Comparison of ENCODE assay signal across 9 cellular contexts in genomic region chr7:5693529-5693928, GRCh38.
DNase-seq lines count a peak whose midpoint lies in the region; ATAC-seq, FAIRE-seq and TF ChIP-seq lines count a peak whose summit lies in the region.
"Had no signal": no experiment of that assay in that cellular context is flagged by ENCODE, and none has a peak within 500 bp of the region (broad histone marks: within the 10 kb centered on the region; RNA-seq: fewer than 3 reads in every experiment).

No MANE protein-coding gene starts in this region.

- H4K20me1 ChIP-seq in HepG2 (ENCODE audit: insufficient read depth, low read length): no peaks in the 10 kb centered on the region

- peaks cover 5 to 24% of the 10 kb centered on the region in 2 experiments; a peak in 4 of 5 replicates for H3K36me3 ChIP-seq in HepG2 (replicated peaks in 1 of 2; ENCODE audit: control insufficient read depth in 1 of 2, insufficient read depth in 2 of 2, low read length in 2 of 2)
- no peaks in the 10 kb centered on the region for H3K36me3 ChIP-seq in upper lobe of right lung

- H3K4me3 Mint-ChIP-seq in brain: peak overlapping the region in 4 of 5 experiments; percentile 5 to 67 (median 38)

- no peak overlapping the region for H3K4me2 ChIP-seq in HepG2 (ENCODE audit: low read depth, low read length)

- peak; percentile 39 for DNase-seq in GM03348 (ENCODE audit: low spot score)
- DNase-seq in M059J (ENCODE audit: low read depth): peak; percentile 81
- DNase-seq in HepG2 (ENCODE audit: low spot score): peak; percentile 16
- DNase-seq in upper lobe of right lung: no peak
- no peak for DNase-seq in activated CD4-positive, alpha-beta T cell treated with anti-CD3 and anti-CD28 coated beads, Interleukin-2, amount 50 U/mL, for 1 hour
- DNase-seq in omental fat pad (ENCODE audit: low spot score): no peak

- no peak for TF ChIP-seq EP300 in HepG2 (IDR thresholded peaks at IDR 0.05; ENCODE audit: low read depth in 2 of 2, low read length in 2 of 2)
- no peak for TF ChIP-seq EP300 in HepG2 (CRISPR knock-in tag; IDR thresholded peaks at IDR 0.05; ENCODE audit: borderline replicate concordance)

- 94% methylated on average over 4 of the region's 4 CpGs for WGBS in HepG2 (ENCODE audit: low lambda C conversion rate)

- peaks cover 16% of the 10 kb centered on the region for H3K36me3 Mint-ChIP-seq in brain

- H3K9ac ChIP-seq in HepG2 (ENCODE audit: insufficient read depth, low read depth, low read length): no peak overlapping the region

- TF ChIP-seq CTCF in brain (conservative IDR thresholded peaks at IDR 0.05) (no peak), HepG2 (CRISPR knock-in tag; IDR thresholded peaks at IDR 0.05) (no peak), upper lobe of right lung (IDR thresholded peaks at IDR 0.05) (no peak), omental fat pad (IDR thresholded peaks at IDR 0.05) (no peak)

- CTCF ChIA-PET in HepG2 (lab: Yijun Ruan, JAX; ENCODE audit: low intra/inter-chr PET ratio, low total read pairs): no interaction called here

- no peak overlapping the region for H3K4me3 ChIP-seq in HepG2 (replicated peaks in 1 of 3; ENCODE audit: insufficient read depth in 1 of 3, low read depth in 2 of 3, low read length in 3 of 3)
- no peak overlapping the region for H3K4me3 ChIP-seq in upper lobe of right lung

- peaks cover 96% of the 10 kb centered on the region for H3K4me1 Mint-ChIP-seq in brain

- peaks cover 3% of the 10 kb centered on the region for H3K27me3 Mint-ChIP-seq in brain

- no peak for TF ChIP-seq POLR2A in HepG2 (IDR thresholded peaks at IDR 0.05; ENCODE audit: insufficient read depth in 1 of 2, low read depth in 2 of 2, low read length in 2 of 2)

- H3K9me3 ChIP-seq in HepG2 (ENCODE audit: low read length) (no peaks in the 10 kb centered on the region), upper lobe of right lung (no peaks in the 10 kb centered on the region)

- H3K4me1 ChIP-seq in HepG2 (ENCODE audit: insufficient read depth, low read length): peaks cover 28% of the 10 kb centered on the region
- peaks cover 89% of the 10 kb centered on the region for H3K4me1 ChIP-seq in upper lobe of right lung

- ATAC-seq in GM21390 (IDR thresholded peaks at IDR 0.05; ENCODE audit: unreplicated experiment) (peak; percentile 48), HepG2 (no peak), upper lobe of right lung (peak; percentile 79), omental fat pad (ENCODE audit: low FRiP score) (no peak)

- no peaks in the 10 kb centered on the region for H3K27me3 ChIP-seq in HepG2 (ENCODE audit: control insufficient read depth in 1 of 2, insufficient read depth in 2 of 2, low read length in 2 of 2)
- no peaks in the 10 kb centered on the region for H3K27me3 ChIP-seq in upper lobe of right lung

- H3K9me3 Mint-ChIP-seq in brain: no peaks in the 10 kb centered on the region

- TF ChIP-seq RAD21 in HepG2 (CRISPR knock-in tag; IDR thresholded peaks at IDR 0.05): no peak

- H3K27ac Mint-ChIP-seq in brain: peak overlapping the region in 4 of 5 experiments; percentile 34 to 96 (median 90)

- FAIRE-seq in HepG2 (lab: Jason Lieb, UNC): no peak
- FAIRE-seq: TTC549 had no signal

- intact Hi-C loops in HepG2 (cut with micrococcal nuclease; ENCODE audit: unreplicated experiment): no loop called here
- intact Hi-C loops in upper lobe of right lung (cut with DNase I): no loop called here

- no peak overlapping the region for H2AFZ ChIP-seq in HepG2 (ENCODE audit: low read length)

- peaks cover 3% of the 10 kb centered on the region for H3K79me2 ChIP-seq in HepG2 (ENCODE audit: insufficient read depth, low read length)

- POLR2A ChIA-PET in HepG2 (lab: Yijun Ruan, JAX): no interaction called here

- BruUV-seq in HepG2 (replicated peaks; lab: Mats Ljungman, UMichigan): no TSS peak

- in situ Hi-C loops in HepG2 (cut with HindIII; ENCODE audit: extremely low pct_ligation_motif_present, low pct_unique_long_range_greater_than_20kb): no loop called here

- H3K27ac ChIP-seq in HepG2 (ENCODE audit: extremely low read length, insufficient read depth, low read length) (no peak overlapping the region), upper lobe of right lung (peak overlapping the region; percentile 77)

TF ChIP-seq in HepG2, 621 proteins besides CTCF, POLR2A, EP300 and RAD21:
- no peak for TF ChIP-seq NRL (CRISPR knock-in tag; IDR thresholded peaks at IDR 0.05; ENCODE audit: borderline replicate concordance)
- TF ChIP-seq MYPOP (CRISPR knock-in tag; IDR thresholded peaks at IDR 0.05): no peak
- TF ChIP-seq ZNF558 (CRISPR knock-in tag; IDR thresholded peaks at IDR 0.05; ENCODE audit: borderline replicate concordance): no peak
- no peak for TF ChIP-seq ZNF484 (CRISPR knock-in tag; IDR thresholded peaks at IDR 0.05; ENCODE audit: borderline replicate concordance, low read depth)
- TF ChIP-seq CSRNP2 (CRISPR knock-in tag; conservative IDR thresholded peaks at IDR 0.05; ENCODE audit: low read depth): no peak
- no peak for TF ChIP-seq ATAD3A (CRISPR knock-in tag; IDR thresholded peaks at IDR 0.05)

Comparison
In these comparisons a context has a peak if more than half of its experiments do, and no peak if none do; other contexts are left out.
1. DNase-seq: peak in GM03348 (single experiment), M059J (single experiment) and HepG2 (single experiment); none in upper lobe of right lung (single experiment), activated CD4-positive, alpha-beta T cell treated with anti-CD3 and anti-CD28 coated beads, Interleukin-2, amount 50 U/mL, for 1 hour (single experiment) and omental fat pad (single experiment).
2. ATAC-seq: peak in GM21390 (single experiment) and upper lobe of right lung (single experiment); none in HepG2 (single experiment) and omental fat pad (single experiment).